ENCODE assay signal across 22 cellular contexts in genomic region chr2:67295851-67296250, GRCh38.
DNase-seq lines count a peak whose midpoint lies in the region; ATAC-seq and TF ChIP-seq lines count a peak whose summit lies in the region.
"Had no signal": no experiment of that assay in that cellular context is flagged by ENCODE, and none has a peak within 500 bp of the region (broad histone marks: within the 10 kb centered on the region; RNA-seq: fewer than 3 reads in every experiment).

No MANE protein-coding gene starts in this region.

- TF ChIP-seq CTCF in testis (IDR thresholded peaks at IDR 0.05): no peak

- intact Hi-C loops in testis (cut with DNase I; ENCODE audit: low total_unique reads): no loop called here

- ATAC-seq in SK-N-SH treated with all-trans-retinoic acid at 6 μM for 48 hours (peak; percentile 61), HG02981 (IDR thresholded peaks at IDR 0.05; ENCODE audit: unreplicated experiment) (no peak)
- ATAC-seq: activated naive CD8-positive, alpha-beta T cell treated with anti-CD3 and anti-CD28 coated beads, Interleukin-2, amount 50 U/mL, for 24 hours; left lung had no signal

- 74 to 82% methylated on average over 4 of the region's 4 CpGs for WGBS in testis, 2 donors

- TF ChIP-seq POLR2A in testis (IDR thresholded peaks at IDR 0.05): no peak

- DNase-seq in ELR (ENCODE audit: low read depth) (peak; percentile 42), iris pigment epithelial cell (ENCODE audit: low read depth) (peak; percentile 14), NCI-H2171 (lab: John Stamatoyannopoulos, UW) (no peak), testis (no peak)
- DNase-seq: activated CD4-positive, alpha-beta T cell treated with anti-CD3 and anti-CD28 coated beads, Interleukin-2, amount 50 U/mL, for 4 hours; activated effector memory CD4-positive, alpha-beta T cell treated with Interleukin-2 at 50 U/mL for 16 hours; activated naive CD8-positive, alpha-beta T cell treated with anti-CD3 and anti-CD28 coated beads, Interleukin-2, amount 50 U/mL, for 24 hours; AML-193; brain microvascular endothelial cell; cortex of kidney; glutamatergic neuron; GOT3; left lung; MG63; midbrain; NCI-H1417 treated with DMSO at 0.1 percent for 48 hours; NCI-H524; NK-92 treated with Interleukin-12 subunit alpha and Interleukin-12 subunit beta, amount 100 ng/mL, for 24 hours; substantia nigra had no signal

- H3K27me3 ChIP-seq in testis: no peaks in the 10 kb centered on the region
- H3K27me3 ChIP-seq: brain microvascular endothelial cell, left lung, MG63 had no signal

- peak overlapping the region; percentile 9 for H3K27ac ChIP-seq in temporal lobe (ENCODE audit: low read depth, low read length)
- no peak overlapping the region for H3K27ac ChIP-seq in testis
- H3K27ac ChIP-seq: brain microvascular endothelial cell, left lung had no signal

- H3K4me3 ChIP-seq in testis: no peak overlapping the region
- H3K4me3 ChIP-seq: left lung, MG63 had no signal

- H3K4me1 ChIP-seq in testis: no peaks in the 10 kb centered on the region
- H3K4me1 ChIP-seq: left lung had no signal

- no peaks in the 10 kb centered on the region for H3K9me3 ChIP-seq in testis
- H3K9me3 ChIP-seq: left lung, MG63 had no signal

- H3K36me3 ChIP-seq in testis (ENCODE audit: low read depth, missing control alignments): no peaks in the 10 kb centered on the region
- H3K36me3 ChIP-seq: brain microvascular endothelial cell, left lung, MG63 had no signal

TF ChIP-seq in SK-N-SH treated with all-trans-retinoic acid at 6 μM for 48 hours, 23 proteins besides CTCF, POLR2A, EP300 and RAD21:
- TF ChIP-seq PPARA (CRISPR knock-in tag; IDR thresholded peaks at IDR 0.05; ENCODE audit: borderline replicate concordance): no peak
- TF ChIP-seq ZNF565 (CRISPR knock-in tag; conservative IDR thresholded peaks at IDR 0.05; ENCODE audit: low read depth): no peak
- no peak for TF ChIP-seq OSR1 (CRISPR knock-in tag; IDR thresholded peaks at IDR 0.05)
- TF ChIP-seq CREB5 (CRISPR knock-in tag; IDR thresholded peaks at IDR 0.05; ENCODE audit: low read depth): no peak
- TF ChIP-seq ZFP30 (CRISPR knock-in tag; IDR thresholded peaks at IDR 0.05): no peak
- no peak for TF ChIP-seq PATZ1 (CRISPR knock-in tag; IDR thresholded peaks at IDR 0.05; ENCODE audit: borderline replicate concordance)
- no peak for TF ChIP-seq BACH2 (CRISPR knock-in tag; IDR thresholded peaks at IDR 0.05; ENCODE audit: borderline replicate concordance)
- TF ChIP-seq, protein P1, sequence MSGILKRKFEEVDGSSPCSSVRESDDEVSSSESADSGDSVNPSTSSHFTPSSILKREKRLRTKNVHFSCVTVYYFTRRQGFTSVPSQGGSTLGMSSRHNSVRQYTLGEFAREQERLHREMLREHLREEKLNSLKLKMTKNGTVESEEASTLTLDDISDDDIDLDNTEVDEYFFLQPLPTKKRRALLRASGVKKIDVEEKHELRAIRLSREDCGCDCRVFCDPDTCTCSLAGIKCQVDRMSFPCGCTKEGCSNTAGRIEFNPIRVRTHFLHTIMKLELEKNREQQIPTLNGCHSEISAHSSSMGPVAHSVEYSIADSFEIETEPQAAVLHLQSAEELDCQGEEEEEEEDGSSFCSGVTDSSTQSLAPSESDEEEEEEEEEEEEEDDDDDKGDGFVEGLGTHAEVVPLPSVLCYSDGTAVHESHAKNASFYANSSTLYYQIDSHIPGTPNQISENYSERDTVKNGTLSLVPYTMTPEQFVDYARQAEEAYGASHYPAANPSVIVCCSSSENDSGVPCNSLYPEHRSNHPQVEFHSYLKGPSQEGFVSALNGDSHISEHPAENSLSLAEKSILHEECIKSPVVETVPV (CRISPR knock-in tag; IDR thresholded peaks at IDR 0.05): no peak
- no peak for TF ChIP-seq TSHZ2 (CRISPR knock-in tag; IDR thresholded peaks at IDR 0.05)

Comparison
In these comparisons a context has a peak if more than half of its experiments do, and no peak if none do; other contexts are left out.
1. DNase-seq: peak in ELR (single experiment) and iris pigment epithelial cell (single experiment); none in NCI-H2171 (single experiment) and testis (single experiment).